In the genomic region with DNA sequence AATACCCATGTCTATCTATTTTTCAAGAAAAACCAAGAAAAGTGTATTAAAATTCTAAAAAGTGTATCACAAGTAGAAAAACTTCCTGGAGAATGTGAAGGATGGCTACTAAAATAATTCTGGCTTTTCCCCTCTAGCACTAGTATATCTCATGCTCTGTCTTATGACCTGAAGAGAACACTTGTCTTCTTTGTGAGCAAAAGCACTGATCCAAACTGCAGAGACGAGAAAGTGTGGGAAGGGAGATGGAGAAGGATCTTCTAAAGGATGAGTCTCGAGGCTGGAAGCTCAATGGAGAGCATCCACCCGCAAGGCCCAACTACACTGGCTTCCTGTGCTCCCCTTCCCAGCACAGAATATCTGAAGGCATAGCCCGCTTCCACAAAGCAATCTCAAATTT, we compare ENCODE assay signal across 30 cellular contexts. TPM values are rescaled to one million over a fixed set of nuclear protein-coding genes. Genes with fewer than 3 reads are reported as not detected.
DNase-seq lines count a peak whose midpoint lies in the region; ATAC-seq, FAIRE-seq and TF ChIP-seq lines count a peak whose summit lies in the region.
"Had no signal": no experiment of that assay in that cellular context is flagged by ENCODE, and none has a peak within 500 bp of the region (broad histone marks: within the 10 kb centered on the region; RNA-seq: fewer than 3 reads in every experiment).

No MANE protein-coding gene starts in this region.

- intact Hi-C loops in left ventricle myocardium inferior (cut with micrococcal nuclease) (loop anchor here (5.0 kb wide), 1 partner anchor 207 kb away; no protein-coding TSS in a partner anchor), Right ventricle myocardium inferior (cut with DNase I) (no loop called here), GM12878 (cut with micrococcal nuclease; ENCODE audit: unreplicated experiment) (loop anchor here (10.0 kb wide), 1 partner anchor 575 kb away; no protein-coding TSS in a partner anchor), vagina (cut with DNase I) (loop anchor here (10.0 kb wide), 1 partner anchor 195 kb away; no protein-coding TSS in a partner anchor)

- POLR2A ChIA-PET in GM12878 (lab: Charles Lee) = no interaction called here

- RAD21 ChIA-PET in GM12878 (lab: Charles Lee; ENCODE audit: unreplicated experiment) = interaction anchor here (1.4 to 9.7 kb wide), 4 partner anchors 8 to 210 kb away, joined by 3 to 77 read pairs (median 5); no protein-coding TSS in a partner anchor

- in situ Hi-C loops in GM12878 (cut with MboI) = loop anchor here (10.0 kb wide), 1 partner anchor 185 kb away; no protein-coding TSS in a partner anchor

- TF ChIP-seq POLR2A in GM12878 (IDR thresholded peaks at IDR 0.05; ENCODE audit: low read depth, low read length) = no peak
- no peak for TF ChIP-seq POLR2A in vagina (IDR thresholded peaks at IDR 0.05)

- no peak overlapping the region for H2AFZ ChIP-seq in GM12878 (ENCODE audit: control insufficient read depth, low read depth, low read length)

- H3K27ac ChIP-seq in left ventricle myocardium inferior (replicated peaks) (peak overlapping the region; percentile 61), GM12878 (ENCODE audit: control insufficient read depth, insufficient read depth) (peak overlapping the region; percentile 73), neutrophil (peak overlapping the region; percentile 70), vagina (peak overlapping the region; percentile 45)

- H3K27me3 ChIP-seq in left ventricle myocardium inferior (ENCODE audit: low read depth) (no peaks in the 10 kb centered on the region), GM12878 (replicated peaks in 1 of 2; ENCODE audit: control insufficient read depth in 2 of 2, insufficient read depth in 2 of 2, low read length in 1 of 2) (no peaks in the 10 kb centered on the region), neutrophil (no peaks in the 10 kb centered on the region), vagina (no peaks in the 10 kb centered on the region)
- H3K27me3 ChIP-seq: transverse colon had no signal

- H3K9me3 ChIP-seq in left ventricle myocardium inferior (replicated peaks) (no peaks in the 10 kb centered on the region), GM12878 (replicated peaks; ENCODE audit: control insufficient read depth, insufficient read depth, low read length) (peaks cover 12% of the 10 kb centered on the region), neutrophil (no peaks in the 10 kb centered on the region), vagina (no peaks in the 10 kb centered on the region)
- H3K9me3 ChIP-seq: transverse colon had no signal

- H3K4me1 ChIP-seq in left ventricle myocardium inferior = peaks cover 47% of the 10 kb centered on the region
- H3K4me1 ChIP-seq in GM12878 (ENCODE audit: control insufficient read depth, insufficient read depth, low read length) = peaks cover 38% of the 10 kb centered on the region
- H3K4me1 ChIP-seq in neutrophil (ENCODE audit: control insufficient read depth in 1 of 2, insufficient read depth in 1 of 2, low read depth in 1 of 2, low read length in 1 of 2) = peaks cover 33 to 36% of the 10 kb centered on the region in 2 experiments
- H3K4me1 ChIP-seq in vagina = peaks cover 28% of the 10 kb centered on the region

- peaks cover 79% of the 10 kb centered on the region for H3K79me2 ChIP-seq in GM12878 (ENCODE audit: control insufficient read depth, insufficient read depth, low read length)

- TF ChIP-seq CTCF in left ventricle myocardium inferior (IDR thresholded peaks at IDR 0.05; ENCODE audit: borderline replicate concordance) (no peak), GM12878 (IDR thresholded peaks at IDR 0.05 in 2 of 3, conservative IDR thresholded peaks at IDR 0.05 in 1 of 3; ENCODE audit: control insufficient read depth in 2 of 3, extremely low read depth in 1 of 3, insufficient read depth in 1 of 3, low read depth in 3 of 3, low read length in 3 of 3) (no peak), neutrophil (IDR thresholded peaks at IDR 0.05) (no peak), vagina (IDR thresholded peaks at IDR 0.05) (no peak)

- ATAC-seq in Right ventricle myocardium inferior = no peak
- ATAC-seq in GM12878 = no peak
- ATAC-seq: activated CD4-positive, CD25-positive, alpha-beta regulatory T cell treated with anti-CD3 and anti-CD28 coated beads, Interleukin-2, amount 50 U/mL, for 24 hours; esophagus mucosa; naive thymus-derived CD8-positive, alpha-beta T cell had no signal

- CTCF ChIA-PET in GM12878 (lab: Yijun Ruan, JAX) = interaction anchor here (0.8 to 11.0 kb wide), 5 partner anchors 8 to 210 kb away, joined by 3 to 263 read pairs (median 3); no protein-coding TSS in a partner anchor

- no peaks in the 10 kb centered on the region; the same call in 1 of the 2 replicates for H4K20me1 ChIP-seq in GM12878 (ENCODE audit: control insufficient read depth, insufficient read depth)

- no TSS peak for BruUV-seq in GM12878 (replicated peaks; lab: Mats Ljungman, UMichigan)

- FAIRE-seq in GM12878 (lab: Jason Lieb, UNC) = no peak

- SMC1A ChIA-PET in GM12878 (lab: Charles Lee; ENCODE audit: uncharacterized antibody, unreplicated experiment) = interaction anchor here (1.0 to 4.2 kb wide), 7 partner anchors 20 to 210 kb away, joined by 3 to 19 read pairs (median 3); no protein-coding TSS in a partner anchor

- no peak for TF ChIP-seq EP300 in GM12878 (IDR thresholded peaks at IDR 0.05; ENCODE audit: borderline replicate concordance in 1 of 2, control insufficient read depth in 1 of 2, low read depth in 2 of 2, low read length in 2 of 2)

- H3K4me3 ChIP-seq in left ventricle myocardium inferior (no peak overlapping the region), GM12878 (peak overlapping the region; percentile 56; the same call in 1 of the 2 replicates), neutrophil (ENCODE audit: low read depth in 1 of 2, low read length in 1 of 2) (no peak overlapping the region), vagina (no peak overlapping the region)
- H3K4me3 ChIP-seq: transverse colon had no signal

- peak overlapping the region; percentile 70 for H3K4me2 ChIP-seq in GM12878 (ENCODE audit: control insufficient read depth, insufficient read depth)

- no peak for TF ChIP-seq RAD21 in GM12878 (IDR thresholded peaks at IDR 0.05; ENCODE audit: insufficient read depth, low read depth, low read length)

- WGBS in GM12878 (ENCODE audit: insufficient coverage, insufficient replicate concordance, low lambda C conversion rate, missing lambda C conversion rate) = 64% methylated on average over 4 of the region's 4 CpGs

- no peak overlapping the region for H3K9ac ChIP-seq in GM12878 (ENCODE audit: control insufficient read depth, insufficient read depth, low read length)

- DNase-seq in left ventricle myocardium inferior = no peak
- no peak for DNase-seq in Right ventricle myocardium inferior (ENCODE audit: missing footprints)
- no peak for DNase-seq in GM12878 (ENCODE audit: low read depth, low spot score)
- no peak for DNase-seq in vagina (ENCODE audit: extremely low spot score in 2 of 2)
- DNase-seq in T-helper 1 cell = no peak
- no peak for DNase-seq in cerebellum (ENCODE audit: low spot score)
- no peak for DNase-seq in NCI-H1436 (lab: John Stamatoyannopoulos, UW)
- DNase-seq: 8988T; activated CD4-positive, alpha-beta memory T cell treated with anti-CD3 and anti-CD28 coated beads for 36 hours; activated CD8-positive, alpha-beta memory T cell treated with anti-CD3 and anti-CD28 coated beads, Interleukin-2, amount 50 U/mL, for 48 hours; cerebellar nuclear complex; DMS79 treated with DMSO at 0.1 percent for 48 hours; HCEC 1CT; IMR-90; naive thymus-derived CD8-positive, alpha-beta T cell; NCI-H1092; NCI-H2029; NCI-H2227 treated with DMSO at 0.1 percent for 48 hours; NCI-H748 treated with DMSO at 0.1 percent for 48 hours; stimulated activated CD4-positive, alpha-beta T cell treated with anti-CD3 and anti-CD28 coated beads, Interleukin-4, amount 100 ng/mL, for 4 hours; stimulated activated naive CD4-positive, alpha-beta T cell; T1000 had no signal

- H3K36me3 ChIP-seq in left ventricle myocardium inferior (no peaks in the 10 kb centered on the region), GM12878 (ENCODE audit: control insufficient read depth in 2 of 2, insufficient read depth in 2 of 2, low read length in 1 of 2) (peaks cover 3 to 10% of the 10 kb centered on the region in 2 experiments; a peak in 3 of 4 replicates), neutrophil (peaks cover 11% of the 10 kb centered on the region), vagina (no peaks in the 10 kb centered on the region)
- H3K36me3 ChIP-seq: transverse colon had no signal

RNA-seq across cellular contexts. Expression of a gene that starts 23.5 kb away (rescaled TPM):
- total RNA-seq in left ventricle myocardium inferior = 48.4 TPM
- 53.3 TPM for total RNA-seq in Right ventricle myocardium inferior
- 94.1 and 97.1 TPM in 2 replicates for total RNA-seq in GM12878 (2013; cell fraction: nucleolus; rRNA removed)
- total RNA-seq in GM12878 (2014; rRNA removed) = 28.8 and 33.4 TPM in 2 replicates
- total RNA-seq in GM12878 (2014; rRNA removed; fragmentation: Illumina TruSeq; extraction: Trizol) = 44.2 and 50.1 TPM in 2 replicates
- total RNA-seq in GM12878 (2021) = 57.9 and 60.8 TPM in 2 replicates
- 17.1 TPM for polyA plus RNA-seq in GM12878 (2011; ENCODE audit: low read depth)
- 75.5 and 95.5 TPM in 2 replicates for polyA plus RNA-seq in GM12878 (2011; rRNA removed)
- polyA plus RNA-seq in GM12878 (2011; cell fraction: cytosol; rRNA removed) = 23.5 and 24.8 TPM in 2 replicates
- 41.1 and 47.0 TPM in 2 replicates for polyA plus RNA-seq in GM12878 (2011; cell fraction: nucleus; rRNA removed)
- polyA plus RNA-seq in GM12878 (2012) = 23.6 and 39.4 TPM in 2 replicates
- 66.1 and 70.2 TPM in 2 replicates for polyA plus RNA-seq in GM12878 (2014; fragmentation: Illumina TruSeq; extraction: Trizol)
- 10 to 100 TPM; 26.5 to 30.7 TPM for polyA plus RNA-seq in GM12878 (2014; fragmentation: Nextera tagmentation; extraction: Ambion mirVana)
- polyA plus RNA-seq in GM12878 (2014; rRNA removed) = 38.6 and 40.0 TPM in 2 replicates
- 10 to 100 TPM; 52.5 to 58.1 TPM for polyA plus RNA-seq in GM12878 (2016; fragmentation: Nextera tagmentation; extraction: Ambion mirVana)
- 33.6 and 41.0 TPM in 2 replicates for polyA minus RNA-seq in GM12878 (2011; rRNA and poly(A)+ RNA removed)
- 24.6 and 27.8 TPM in 2 replicates for polyA minus RNA-seq in GM12878 (2011; cell fraction: cytosol; rRNA and poly(A)+ RNA removed)
- polyA minus RNA-seq in GM12878 (2011; cell fraction: nucleus; rRNA and poly(A)+ RNA removed) = 60.2 and 102 TPM in 2 replicates
- 26.8 TPM for total RNA-seq in vagina
- 54.6 TPM for total RNA-seq in cerebellum

RNA-seq across cellular contexts. Expression of a gene that starts 48.7 kb away (rescaled TPM):
- total RNA-seq in left ventricle myocardium inferior (not detected), Right ventricle myocardium inferior (not detected), GM12878 (2014; rRNA removed) (not detected in 2 replicates), GM12878 (2014; rRNA removed; fragmentation: Illumina TruSeq; extraction: Trizol) (not detected in 2 replicates), GM12878 (2021) (not detected in 2 replicates), vagina (not detected), cerebellum (not detected)
- total RNA-seq in GM12878 (2013; cell fraction: nucleolus; rRNA removed) = not detected in 2 replicates
- not detected for polyA plus RNA-seq in GM12878 (2011; ENCODE audit: low read depth)
- polyA plus RNA-seq in GM12878 (2011; rRNA removed) (not detected in 2 replicates), GM12878 (2014; fragmentation: Illumina TruSeq; extraction: Trizol) (not detected in 2 replicates), GM12878 (2014; fragmentation: Nextera tagmentation; extraction: Ambion mirVana) (not detected), GM12878 (2014; rRNA removed) (not detected in 2 replicates), GM12878 (2016; fragmentation: Nextera tagmentation; extraction: Ambion mirVana) (not detected)
- polyA plus RNA-seq in GM12878 (2011; cell fraction: cytosol; rRNA removed) = not detected in 2 replicates
- polyA plus RNA-seq in GM12878 (2011; cell fraction: nucleus; rRNA removed) = not detected in 2 replicates
- not detected in 2 replicates for polyA plus RNA-seq in GM12878 (2012)
- not detected in 2 replicates for polyA minus RNA-seq in GM12878 (2011; rRNA and poly(A)+ RNA removed)
- not detected in 2 replicates for polyA minus RNA-seq in GM12878 (2011; cell fraction: cytosol; rRNA and poly(A)+ RNA removed)
- polyA minus RNA-seq in GM12878 (2011; cell fraction: nucleus; rRNA and poly(A)+ RNA removed) = not detected in 2 replicates
- total RNA-seq: activated CD4-positive, alpha-beta memory T cell treated with anti-CD3 and anti-CD28 coated beads for 36 hours; esophagus mucosa; IMR-90; mesothelial cell of epicardium; naive thymus-derived CD8-positive, alpha-beta T cell; osteocyte; right cardiac atrium; transverse colon had no signal
- polyA plus RNA-seq: immature natural killer cell; IMR-90; naive thymus-derived CD8-positive, alpha-beta T cell; right cardiac atrium had no signal
